ENCODE assay signal across 19 cellular contexts in the genomic region with DNA sequence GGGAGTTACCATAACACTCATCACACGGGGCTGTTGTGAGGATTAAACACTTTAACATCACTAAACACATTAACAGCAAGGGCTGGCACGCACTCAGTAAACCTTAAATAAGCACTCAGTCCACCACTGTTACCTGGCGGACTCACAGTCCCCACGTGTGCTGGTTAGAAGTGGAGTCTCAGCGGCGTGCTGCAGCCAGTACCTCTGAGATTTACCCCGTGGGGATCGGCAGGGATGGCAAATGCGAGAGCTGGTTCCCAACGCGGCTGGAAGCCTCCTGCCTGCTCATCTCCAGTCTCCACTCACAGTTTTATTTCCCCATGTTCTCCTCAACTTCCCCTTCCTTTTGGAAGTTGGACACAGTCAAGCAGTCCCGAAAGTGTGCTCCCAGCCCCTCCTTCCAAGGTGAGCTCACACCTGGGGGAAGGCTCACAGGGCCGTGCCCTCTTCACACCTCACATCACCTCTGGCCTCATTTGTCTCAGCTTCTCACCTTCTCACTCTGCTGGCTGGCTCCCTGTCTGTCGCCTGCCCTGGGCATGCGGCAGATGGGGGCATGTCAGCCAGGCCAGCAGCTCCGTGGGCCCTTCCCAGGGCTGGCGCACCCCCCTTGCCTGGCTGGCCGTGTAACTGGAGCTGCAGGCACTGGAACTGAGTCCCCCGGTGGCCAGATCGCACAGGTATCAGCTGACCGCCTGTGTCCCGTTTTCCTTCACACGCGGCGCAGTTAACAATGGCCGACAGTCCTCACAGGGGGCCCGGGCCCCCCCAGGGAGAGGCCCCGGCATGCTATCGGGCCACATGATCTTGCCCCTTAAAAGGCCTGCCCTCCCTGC.
"Had no signal": no experiment of that assay in that cellular context is flagged by ENCODE, and none has a peak within 500 bp of the region (broad histone marks: within the 10 kb centered on the region; RNA-seq: fewer than 3 reads in every experiment).

No MANE protein-coding gene starts in this region.

- H3K36me3 Mint-ChIP-seq: activated naive CD8-positive, alpha-beta T cell treated with anti-CD3 and anti-CD28 coated beads for 36 hours; naive thymus-derived CD8-positive, alpha-beta T cell; type B pancreatic cell had no signal

- H3K9me3 ChIP-seq: body of pancreas, heart left ventricle, right lobe of liver had no signal

- H3K27me3 Mint-ChIP-seq: stimulated activated naive CD8-positive, alpha-beta T cell treated with anti-CD3 and anti-CD28 coated beads, Interleukin-15, Interleukin-2, amounts not matched to agents 100 ng/mL and 50 ng/mL, for 24 hours had no signal

- H3K4me1 ChIP-seq: body of pancreas, heart left ventricle, right lobe of liver had no signal

- H3K27ac ChIP-seq: body of pancreas, epithelial cell of prostate, heart left ventricle, right lobe of liver had no signal

- H3K27me3 ChIP-seq: body of pancreas, right lobe of liver had no signal

- H3K4me1 Mint-ChIP-seq: activated B cell treated with CpG ODN at 0.5 μM for 24 hours; activated CD4-positive, alpha-beta T cell treated with anti-CD3 and anti-CD28 coated beads, Interleukin-2, amount 10 ng/mL, durations not matched to agents 24 days and 14 days had no signal

- ATAC-seq: activated T-cell treated with anti-CD3 and anti-CD28 coated beads, Interleukin-2, amount 50 U/mL, for 72 hours; body of pancreas; effector memory CD8-positive, alpha-beta T cell; heart left ventricle; left lobe of liver; naive thymus-derived CD8-positive, alpha-beta T cell; right lobe of liver had no signal

- H3K4me3 ChIP-seq: body of pancreas, heart left ventricle, right lobe of liver had no signal

- H3K36me3 ChIP-seq: heart left ventricle, right lobe of liver had no signal

- H3K9me3 Mint-ChIP-seq: activated B cell treated with CpG ODN at 0.5 μM for 24 hours; activated CD4-positive, alpha-beta T cell treated with anti-CD3 and anti-CD28 coated beads, Interleukin-2, amount 10 ng/mL, durations not matched to agents 24 days and 14 days; activated naive CD8-positive, alpha-beta T cell treated with anti-CD3 and anti-CD28 coated beads for 36 hours; activated T-cell treated with anti-CD3 and anti-CD28 coated beads, Interleukin-2, amount 50 U/mL, for 72 hours; effector memory CD8-positive, alpha-beta T cell; naive thymus-derived CD8-positive, alpha-beta T cell; stimulated activated naive CD8-positive, alpha-beta T cell treated with anti-CD3 and anti-CD28 coated beads, Interleukin-15, Interleukin-2, amounts not matched to agents 100 ng/mL and 50 ng/mL, for 24 hours; type B pancreatic cell had no signal

- H3K27ac Mint-ChIP-seq: activated B cell treated with CpG ODN at 0.5 μM for 24 hours; activated CD4-positive, alpha-beta T cell treated with anti-CD3 and anti-CD28 coated beads, Interleukin-2, amount 10 ng/mL, durations not matched to agents 24 days and 14 days; activated naive CD8-positive, alpha-beta T cell treated with anti-CD3 and anti-CD28 coated beads for 36 hours; activated T-cell treated with anti-CD3 and anti-CD28 coated beads, Interleukin-2, amount 50 U/mL, for 72 hours; effector memory CD8-positive, alpha-beta T cell; progenitor cell of endocrine pancreas; stimulated activated naive CD8-positive, alpha-beta T cell treated with anti-CD3 and anti-CD28 coated beads, Interleukin-15, Interleukin-2, amounts not matched to agents 100 ng/mL and 50 ng/mL, for 24 hours; type B pancreatic cell had no signal

- H3K4me3 Mint-ChIP-seq: activated B cell treated with CpG ODN at 0.5 μM for 24 hours; activated CD4-positive, alpha-beta T cell treated with anti-CD3 and anti-CD28 coated beads, Interleukin-2, amount 10 ng/mL, durations not matched to agents 24 days and 14 days; activated naive CD8-positive, alpha-beta T cell treated with anti-CD3 and anti-CD28 coated beads for 36 hours; activated T-cell treated with anti-CD3 and anti-CD28 coated beads, Interleukin-2, amount 50 U/mL, for 72 hours; effector memory CD8-positive, alpha-beta T cell; naive thymus-derived CD8-positive, alpha-beta T cell; stimulated activated naive CD8-positive, alpha-beta T cell treated with anti-CD3 and anti-CD28 coated beads, Interleukin-15, Interleukin-2, amounts not matched to agents 100 ng/mL and 50 ng/mL, for 24 hours; type B pancreatic cell had no signal

- DNase-seq: activated B cell treated with CpG ODN at 0.5 μM for 24 hours; activated CD4-positive, alpha-beta T cell treated with anti-CD3 and anti-CD28 coated beads, Interleukin-2, amount 10 ng/mL, durations not matched to agents 24 days and 14 days; activated CD8-positive, alpha-beta memory T cell treated with anti-CD3 and anti-CD28 coated beads, Interleukin-2, amount 50 U/mL, for 48 hours; activated naive CD8-positive, alpha-beta T cell treated with anti-CD3 and anti-CD28 coated beads for 36 hours; activated T-cell treated with anti-CD3 and anti-CD28 coated beads, Interleukin-2, amount 50 U/mL, for 72 hours; body of pancreas; central memory CD4-positive, alpha-beta T cell; effector memory CD8-positive, alpha-beta T cell; foreskin melanocyte; mammary epithelial cell; right lobe of liver; T-helper 2 cell had no signal
